In the genomic region with DNA sequence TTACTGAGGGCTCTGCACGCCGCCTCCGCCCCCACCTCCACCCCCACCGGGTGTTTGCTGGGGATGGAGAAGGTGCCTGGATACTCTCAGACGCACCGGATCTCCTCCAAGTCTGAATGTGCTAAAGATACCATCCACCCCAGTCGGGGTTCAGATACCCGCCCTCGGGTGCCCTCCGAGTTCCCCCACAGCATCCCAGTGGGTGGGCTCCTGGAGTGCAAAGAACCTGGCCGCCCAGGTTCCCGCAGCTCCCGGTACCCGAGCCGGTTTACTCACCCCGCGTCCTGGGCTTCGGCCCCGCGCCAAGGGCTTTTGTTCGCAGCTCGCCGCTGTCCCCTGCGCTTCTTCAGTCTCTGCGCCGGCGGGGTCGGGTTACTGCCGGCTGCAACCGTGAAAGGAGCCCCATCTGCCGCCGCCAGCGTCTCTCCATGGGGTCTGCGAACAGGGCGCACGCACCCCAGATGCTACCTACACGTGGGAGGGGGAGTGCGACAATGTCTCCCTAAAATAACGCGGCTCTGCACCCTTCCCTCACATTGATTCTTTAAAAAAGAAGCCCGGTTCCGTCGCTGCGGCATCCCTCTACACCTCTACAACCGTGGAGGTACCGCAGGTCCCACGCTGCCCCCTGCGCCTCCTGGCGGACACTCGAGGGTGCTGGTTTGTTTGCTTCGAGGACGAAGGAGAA, we compare ENCODE assay signal across 8 cellular contexts. TPM values are rescaled to one million over a fixed set of nuclear protein-coding genes. Genes with fewer than 3 reads are reported as not detected.
A peak's percentile ranks its signal among the peaks of the same experiment; 100 is the strongest.
DNase-seq lines count a peak whose midpoint lies in the region; ATAC-seq and TF ChIP-seq lines count a peak whose summit lies in the region.

TSS of gene CCDC177 (minus strand) at position 606 of the 688 bp plus-strand sequence. CDS start 1,249 bp downstream, outside the sequence.

- peak within 1 kb of the TSS; percentile 100 for H2AK5ac ChIP-seq in neuronal stem cell (ENCODE audit: low read depth, low read length)

- H3K4me3 ChIP-seq in CD4-positive, CD25-positive, alpha-beta regulatory T cell (ENCODE audit: low read depth, low read length) = no peak within 1 kb of the TSS
- no peak within 1 kb of the TSS for H3K4me3 ChIP-seq in HL-60 (replicated peaks; ENCODE audit: insufficient read depth, low read length)
- peak within 1 kb of the TSS; percentile 34; the same call in 1 of the 2 replicates for H3K4me3 ChIP-seq in OCI-LY3 (ENCODE audit: low read length)
- H3K4me3 ChIP-seq in fibroblast of pulmonary artery (replicated peaks; ENCODE audit: low read depth, low read length) = peak within 1 kb of the TSS; percentile 23
- peak within 1 kb of the TSS; percentile 80 to 82 for H3K4me3 ChIP-seq in neuronal stem cell (ENCODE audit: low read length in 2 of 2)
- peak within 1 kb of the TSS; percentile 55 for H3K4me3 ChIP-seq in suprapubic skin

- H2BK12ac ChIP-seq in neuronal stem cell (ENCODE audit: low read length) = peak within 1 kb of the TSS; percentile 93

- peaks cover 20% of the 10 kb centered on the region for H3K79me1 ChIP-seq in neuronal stem cell (ENCODE audit: low read depth, low read length)

- peaks cover 66% of the 10 kb centered on the region for H3K27me3 Mint-ChIP-seq in CD4-positive, CD25-positive, alpha-beta regulatory T cell
- peaks cover 58% of the 10 kb centered on the region for H3K27me3 Mint-ChIP-seq in activated T-helper 1 cell treated with anti-CD3 and anti-CD28 coated beads, Interleukin-12 subunit alpha, Interleukin-12 subunit beta, Interleukin-2, Interleukin-4 antibody, amounts not matched to agents 30 ng/mL and 10 ng/mL and 1 ng/mL, durations not matched to agents 14 hours and 24 hours and 36 hours (ENCODE audit: insufficient read depth)

- TF ChIP-seq POLR2A in suprapubic skin (IDR thresholded peaks at IDR 0.05) = no peak

- H2BK5ac ChIP-seq in neuronal stem cell (ENCODE audit: low read length) = peak within 1 kb of the TSS; percentile 100

- H2BK15ac ChIP-seq in neuronal stem cell (ENCODE audit: low read length) = peak within 1 kb of the TSS; percentile 22

- TF ChIP-seq CTCF in HL-60 (IDR thresholded peaks at IDR 0.05; ENCODE audit: insufficient read depth, low read length) = peak; percentile 23
- peak; percentile 68 for TF ChIP-seq CTCF in OCI-LY3 (IDR thresholded peaks at IDR 0.05; ENCODE audit: low read depth, low read length)
- peak; percentile 99 for TF ChIP-seq CTCF in fibroblast of pulmonary artery (IDR thresholded peaks at IDR 0.05; ENCODE audit: low read length, missing control alignments)
- peak; percentile 51 to 87 for TF ChIP-seq CTCF in suprapubic skin (IDR thresholded peaks at IDR 0.05)

- no peaks in the 10 kb centered on the region for H3K9me3 Mint-ChIP-seq in CD4-positive, CD25-positive, alpha-beta regulatory T cell
- H3K9me3 Mint-ChIP-seq in activated T-helper 1 cell treated with anti-CD3 and anti-CD28 coated beads, Interleukin-12 subunit alpha, Interleukin-12 subunit beta, Interleukin-2, Interleukin-4 antibody, amounts not matched to agents 30 ng/mL and 10 ng/mL and 1 ng/mL, durations not matched to agents 14 hours and 24 hours and 36 hours = no peaks in the 10 kb centered on the region

- H4K20me1 ChIP-seq in OCI-LY3 (ENCODE audit: insufficient read depth, low read length) = no peaks in the 10 kb centered on the region

- H3K23ac ChIP-seq in neuronal stem cell (ENCODE audit: low read depth, low read length, poor library complexity) = peak within 1 kb of the TSS; percentile 8

- peak within 1 kb of the TSS; percentile 80 for H3K4ac ChIP-seq in neuronal stem cell (ENCODE audit: low read length)

- no peaks in the 10 kb centered on the region for H3K79me2 ChIP-seq in OCI-LY3 (ENCODE audit: low read length)

- DNase-seq in CD4-positive, CD25-positive, alpha-beta regulatory T cell = peak; percentile 54 to 77 (median 68)
- DNase-seq in HL-60 (ENCODE audit: low read depth in 1 of 2, low spot score in 1 of 2) (peak in 1 of 2 experiments; percentile 25), fibroblast of pulmonary artery (ENCODE audit: low read depth) (peak; percentile 68), neuronal stem cell (ENCODE audit: low spot score) (peak; percentile 79), suprapubic skin (ENCODE audit: low spot score in 2 of 2) (no peak)
- DNase-seq in activated T-helper 1 cell treated with anti-CD3 and anti-CD28 coated beads, Interleukin-12 subunit alpha, Interleukin-12 subunit beta, Interleukin-2, Interleukin-4 antibody, amounts not matched to agents 30 ng/mL and 10 ng/mL and 1 ng/mL, durations not matched to agents 14 hours and 24 hours and 36 hours (ENCODE audit: low spot score) = peak; percentile 57

- peaks cover 19% of the 10 kb centered on the region for H3K4me1 ChIP-seq in CD4-positive, CD25-positive, alpha-beta regulatory T cell (ENCODE audit: control insufficient read depth, insufficient read depth, low read length, poor library complexity, severe bottlenecking)
- H3K4me1 ChIP-seq in OCI-LY3 (ENCODE audit: low read length) (no peaks in the 10 kb centered on the region), neuronal stem cell (ENCODE audit: control insufficient read depth in 2 of 2, insufficient read depth in 1 of 2, low read depth in 1 of 2, low read length in 2 of 2) (peaks cover 4 to 10% of the 10 kb centered on the region in 2 donors), suprapubic skin (peaks cover 34% of the 10 kb centered on the region)

- H3K18ac ChIP-seq in neuronal stem cell (ENCODE audit: low read length) = peak within 1 kb of the TSS; percentile 100

- no peak within 1 kb of the TSS for H3K14ac ChIP-seq in neuronal stem cell (ENCODE audit: low read length)

- peak; percentile 83 to 84 for ATAC-seq in CD4-positive, CD25-positive, alpha-beta regulatory T cell (ENCODE audit: low read depth in 2 of 2)
- no peak for ATAC-seq in HG03460 (IDR thresholded peaks at IDR 0.05; ENCODE audit: unreplicated experiment)

- H4K91ac ChIP-seq in neuronal stem cell (ENCODE audit: low read depth, low read length, poor library complexity) = peak within 1 kb of the TSS; percentile 99

- WGBS in neuronal stem cell (ENCODE audit: extremely low coverage in 2 of 2, insufficient read length in 2 of 2, insufficient replicate concordance in 1 of 2), 2 donors = no CpG with 5 or more reads among the region's 52 CpGs
- WGBS in suprapubic skin = 0% methylated on average over 46 of the region's 52 CpGs

- no peak within 1 kb of the TSS for H3K27ac ChIP-seq in CD4-positive, CD25-positive, alpha-beta regulatory T cell (ENCODE audit: insufficient read depth, low read length, poor library complexity, severe bottlenecking)
- no peak within 1 kb of the TSS for H3K27ac ChIP-seq in HL-60 (replicated peaks)
- no peak within 1 kb of the TSS for H3K27ac ChIP-seq in OCI-LY3 (ENCODE audit: low read length)
- peak within 1 kb of the TSS; percentile 100 for H3K27ac ChIP-seq in neuronal stem cell (replicated peaks; ENCODE audit: low read length)
- H3K27ac ChIP-seq in suprapubic skin = no peak within 1 kb of the TSS

- H3K9ac ChIP-seq in OCI-LY3 (ENCODE audit: low read length) (no peak within 1 kb of the TSS), neuronal stem cell (ENCODE audit: low read depth, low read length, poor library complexity) (peak within 1 kb of the TSS; percentile 84)

- intact Hi-C loops in activated T-helper 1 cell treated with anti-CD3 and anti-CD28 coated beads, Interleukin-12 subunit alpha, Interleukin-12 subunit beta, Interleukin-2, Interleukin-4 antibody, amounts not matched to agents 30 ng/mL and 10 ng/mL and 1 ng/mL, durations not matched to agents 14 hours and 24 hours and 36 hours (cut with micrococcal nuclease) = loop anchor here (1.0 to 10.0 kb wide), 4 partner anchors 71 to 710 kb away; partner anchors contain the start of gene GALNT16

- H3K9me3 ChIP-seq in CD4-positive, CD25-positive, alpha-beta regulatory T cell (ENCODE audit: control insufficient read depth in 2 of 2, low read length in 2 of 2) = no peaks in the 10 kb centered on the region
- H3K9me3 ChIP-seq in OCI-LY3 (ENCODE audit: insufficient read depth, low read length) (no peaks in the 10 kb centered on the region), neuronal stem cell (replicated peaks in 1 of 2; ENCODE audit: control insufficient read depth in 2 of 2, insufficient read depth in 1 of 2, low read depth in 1 of 2, low read length in 2 of 2) (peaks cover 7 to 20% of the 10 kb centered on the region in 2 donors), suprapubic skin (no peaks in the 10 kb centered on the region)

- H2AFZ ChIP-seq in OCI-LY3 (ENCODE audit: low read depth, low read length) (no peak within 1 kb of the TSS), neuronal stem cell (ENCODE audit: low read length) (peak within 1 kb of the TSS; percentile 96)

- H3K27me3 ChIP-seq in CD4-positive, CD25-positive, alpha-beta regulatory T cell (ENCODE audit: control insufficient read depth, insufficient read depth, low read length) = peaks cover 25% of the 10 kb centered on the region
- peaks cover 9% of the 10 kb centered on the region for H3K27me3 ChIP-seq in HL-60 (ENCODE audit: insufficient read depth, poor library complexity, severe bottlenecking)
- H3K27me3 ChIP-seq in OCI-LY3 (ENCODE audit: low read depth, low read length) = peaks cover 23% of the 10 kb centered on the region; the same call in 1 of the 2 replicates
- no peaks in the 10 kb centered on the region for H3K27me3 ChIP-seq in neuronal stem cell (ENCODE audit: control insufficient read depth in 3 of 3, insufficient read depth in 3 of 3, low read depth in 1 of 3, low read length in 3 of 3)
- H3K27me3 ChIP-seq in suprapubic skin = peaks cover 73% of the 10 kb centered on the region

- no peak for TF ChIP-seq EP300 in suprapubic skin (IDR thresholded peaks at IDR 0.05)

- no peaks in the 10 kb centered on the region for H3K36me3 Mint-ChIP-seq in CD4-positive, CD25-positive, alpha-beta regulatory T cell
- peaks cover 2% of the 10 kb centered on the region for H3K36me3 Mint-ChIP-seq in activated T-helper 1 cell treated with anti-CD3 and anti-CD28 coated beads, Interleukin-12 subunit alpha, Interleukin-12 subunit beta, Interleukin-2, Interleukin-4 antibody, amounts not matched to agents 30 ng/mL and 10 ng/mL and 1 ng/mL, durations not matched to agents 14 hours and 24 hours and 36 hours (ENCODE audit: low read depth)

- peak within 1 kb of the TSS; percentile 37 to 90 (median 85) for H3K4me3 Mint-ChIP-seq in CD4-positive, CD25-positive, alpha-beta regulatory T cell
- H3K4me3 Mint-ChIP-seq in activated T-helper 1 cell treated with anti-CD3 and anti-CD28 coated beads, Interleukin-12 subunit alpha, Interleukin-12 subunit beta, Interleukin-2, Interleukin-4 antibody, amounts not matched to agents 30 ng/mL and 10 ng/mL and 1 ng/mL, durations not matched to agents 14 hours and 24 hours and 36 hours = peak within 1 kb of the TSS; percentile 78

- peak within 1 kb of the TSS; percentile 55 for H3K4me2 ChIP-seq in OCI-LY3 (ENCODE audit: low read length)
- peak within 1 kb of the TSS; percentile 73 for H3K4me2 ChIP-seq in neuronal stem cell (ENCODE audit: insufficient read depth, low read length, poor library complexity, severe bottlenecking)

- no peak within 1 kb of the TSS for H3K27ac Mint-ChIP-seq in CD4-positive, CD25-positive, alpha-beta regulatory T cell
- H3K27ac Mint-ChIP-seq in activated T-helper 1 cell treated with anti-CD3 and anti-CD28 coated beads, Interleukin-12 subunit alpha, Interleukin-12 subunit beta, Interleukin-2, Interleukin-4 antibody, amounts not matched to agents 30 ng/mL and 10 ng/mL and 1 ng/mL, durations not matched to agents 14 hours and 24 hours and 36 hours = no peak within 1 kb of the TSS

- H4K8ac ChIP-seq in neuronal stem cell (ENCODE audit: low read depth, low read length) = peak within 1 kb of the TSS; percentile 99

- peaks cover 0 to 13% (median 6%) of the 10 kb centered on the region in 4 donors for H3K4me1 Mint-ChIP-seq in CD4-positive, CD25-positive, alpha-beta regulatory T cell
- peaks cover 10% of the 10 kb centered on the region for H3K4me1 Mint-ChIP-seq in activated T-helper 1 cell treated with anti-CD3 and anti-CD28 coated beads, Interleukin-12 subunit alpha, Interleukin-12 subunit beta, Interleukin-2, Interleukin-4 antibody, amounts not matched to agents 30 ng/mL and 10 ng/mL and 1 ng/mL, durations not matched to agents 14 hours and 24 hours and 36 hours (ENCODE audit: low read depth)

- H2BK120ac ChIP-seq in neuronal stem cell (ENCODE audit: low read depth, low read length) = peak within 1 kb of the TSS; percentile 100

- no peaks in the 10 kb centered on the region for H3K36me3 ChIP-seq in CD4-positive, CD25-positive, alpha-beta regulatory T cell (ENCODE audit: control insufficient read depth, insufficient read depth, low read length)
- H3K36me3 ChIP-seq in OCI-LY3 (replicated peaks; ENCODE audit: low read depth, low read length) (no peaks in the 10 kb centered on the region), neuronal stem cell (replicated peaks in 1 of 2; ENCODE audit: control insufficient read depth in 2 of 2, insufficient read depth in 2 of 2, low read length in 2 of 2) (peaks cover 22 to 29% of the 10 kb centered on the region in 2 donors), suprapubic skin (no peaks in the 10 kb centered on the region)

RNA-seq across cellular contexts. Expression of gene CCDC177, which starts in this region (rescaled TPM):
- total RNA-seq in CD4-positive, CD25-positive, alpha-beta regulatory T cell = not detected
- polyA plus RNA-seq in CD4-positive, CD25-positive, alpha-beta regulatory T cell = not detected
- 0.08 TPM in 1 of 2 replicates, not detected in the other for total RNA-seq in activated T-helper 1 cell treated with anti-CD3 and anti-CD28 coated beads, Interleukin-12 subunit alpha, Interleukin-12 subunit beta, Interleukin-2, Interleukin-4 antibody, amounts not matched to agents 30 ng/mL and 10 ng/mL and 1 ng/mL, durations not matched to agents 14 hours and 24 hours and 36 hours
- 7.6 TPM for polyA plus RNA-seq in neuronal stem cell (2013, experiment 1 of 2)
- polyA plus RNA-seq in neuronal stem cell (2013, experiment 2 of 2) = 7.7 TPM
- under 1 TPM in 2 of 4 donors, not detected in 2; 0.13 to 0.34 TPM for total RNA-seq in suprapubic skin

Comparison
In these comparisons a context has a peak if more than half of its experiments do, and no peak if none do; other contexts are left out.
1. Peak in DNase-seq and ATAC-seq in CD4-positive, CD25-positive, alpha-beta regulatory T cell; RNA of the gene not detected or under 1 TPM.
2. Peak in DNase-seq in activated T-helper 1 cell treated with anti-CD3 and anti-CD28 coated beads, Interleukin-12 subunit alpha, Interleukin-12 subunit beta, Interleukin-2, Interleukin-4 antibody, amounts not matched to agents 30 ng/mL and 10 ng/mL and 1 ng/mL, durations not matched to agents 14 hours and 24 hours and 36 hours; RNA of the gene not detected or under 1 TPM.
3. DNase-seq: peak in fibroblast of pulmonary artery (single experiment) and neuronal stem cell (single experiment); none in suprapubic skin (0 of 2).
4. H3K4me3 ChIP-seq: peak in OCI-LY3 (single experiment), fibroblast of pulmonary artery (single experiment), neuronal stem cell (2 of 2) and suprapubic skin (single experiment); none in CD4-positive, CD25-positive, alpha-beta regulatory T cell (single experiment) and HL-60 (single experiment).
5. CTCF ChIP-seq: peak in every context shown above with its lines; median percentile 99 in fibroblast of pulmonary artery; 69 in suprapubic skin; 68 in OCI-LY3; 23 in HL-60.